In genomic region chr4:40377462-40378385, GRCh38 we compare ENCODE assay signal across 13 cellular contexts. TPM values are rescaled to one million over a fixed set of nuclear protein-coding genes. Genes with fewer than 3 reads are reported as not detected.
DNase-seq lines count a peak whose midpoint lies in the region; ATAC-seq and TF ChIP-seq lines count a peak whose summit lies in the region.
"Had no signal": no experiment of that assay in that cellular context is flagged by ENCODE, and none has a peak within 500 bp of the region (broad histone marks: within the 10 kb centered on the region; RNA-seq: fewer than 3 reads in every experiment).

No MANE protein-coding gene starts in this region.

- H3K4me1 ChIP-seq in breast epithelium (no peaks in the 10 kb centered on the region), foreskin keratinocyte (peaks cover 6% of the 10 kb centered on the region)

- H3K27ac ChIP-seq in breast epithelium (peak overlapping the region in 1 of 2 donors; percentile 54), foreskin keratinocyte (no peak overlapping the region)

- H3K27ac Mint-ChIP-seq in MCF 10A (ENCODE audit: low read depth, unreplicated experiment) = no peak overlapping the region
- H3K27ac Mint-ChIP-seq: T-helper 2 cell treated with Interferon-gamma antibody and Interleukin-4, amounts not matched to agents 5 μg/mL and 100 μg/mL, for 36 hours had no signal

- CTCF ChIA-PET in MCF 10A (lab: Yijun Ruan, JAX) = no interaction called here

- no peak overlapping the region for H3K4me3 Mint-ChIP-seq in MCF 10A (ENCODE audit: unreplicated experiment)
- H3K4me3 Mint-ChIP-seq: brain; T-helper 2 cell treated with Interferon-gamma antibody and Interleukin-4, amounts not matched to agents 5 μg/mL and 100 μg/mL, for 36 hours had no signal

- H3K36me3 Mint-ChIP-seq in MCF 10A (ENCODE audit: insufficient read depth, unreplicated experiment) = no peaks in the 10 kb centered on the region
- H3K36me3 Mint-ChIP-seq: brain had no signal

- peak; percentile 87 for ATAC-seq in foreskin keratinocyte
- ATAC-seq in HG03108 (IDR thresholded peaks at IDR 0.05; ENCODE audit: unreplicated experiment) = no peak

- peak; percentile 23 for DNase-seq in MCF 10A (ENCODE audit: unreplicated experiment)
- no peak for DNase-seq in breast epithelium (ENCODE audit: low spot score in 2 of 2)
- DNase-seq in amniotic epithelial cell (ENCODE audit: low read depth) = peak; percentile 53
- peak; percentile 67 to 81 for DNase-seq in foreskin keratinocyte
- no peak for DNase-seq in UCSD-AML1 (lab: John Stamatoyannopoulos, UW; ENCODE audit: unreplicated experiment)
- DNase-seq in hypothalamus (lab: John Stamatoyannopoulos, UW) = no peak
- DNase-seq in globus pallidus (ENCODE audit: low spot score) = no peak
- DNase-seq: NCI-H524 had no signal

- intact Hi-C loops in MCF 10A (cut with micrococcal nuclease) (no loop called here), breast epithelium (cut with DNase I; ENCODE audit: low total_unique reads) (no loop called here)

- no peaks in the 10 kb centered on the region for H3K4me1 Mint-ChIP-seq in MCF 10A (ENCODE audit: insufficient read depth, unreplicated experiment)

- no peak overlapping the region for H3K4me3 ChIP-seq in breast epithelium
- H3K4me3 ChIP-seq: skin epidermis had no signal

- POLR2A ChIA-PET in MCF 10A (lab: Yijun Ruan, JAX) = no interaction called here

- no peaks in the 10 kb centered on the region for H3K9me3 Mint-ChIP-seq in MCF 10A (ENCODE audit: unreplicated experiment)
- H3K9me3 Mint-ChIP-seq: brain; T-helper 2 cell treated with Interferon-gamma antibody and Interleukin-4, amounts not matched to agents 5 μg/mL and 100 μg/mL, for 36 hours had no signal

- TF ChIP-seq POLR2A in breast epithelium (IDR thresholded peaks at IDR 0.05) = no peak

- H3K27me3 ChIP-seq in breast epithelium (no peaks in the 10 kb centered on the region), foreskin keratinocyte (peaks cover 4% of the 10 kb centered on the region)

- TF ChIP-seq CTCF in MCF 10A (IDR thresholded peaks at IDR 0.05; ENCODE audit: unreplicated experiment) = no peak
- TF ChIP-seq CTCF in breast epithelium (IDR thresholded peaks at IDR 0.05) = no peak
- no peak for TF ChIP-seq CTCF in foreskin keratinocyte (conservative IDR thresholded peaks at IDR 0.05)

- no peaks in the 10 kb centered on the region for H3K36me3 ChIP-seq in breast epithelium

- H3K9me3 ChIP-seq in breast epithelium = no peaks in the 10 kb centered on the region

- no TSS peak for BruUV-seq in MCF 10A (replicated peaks; lab: Mats Ljungman, UMichigan)

- H3K27me3 Mint-ChIP-seq in MCF 10A (ENCODE audit: insufficient read depth, unreplicated experiment) = no peaks in the 10 kb centered on the region
- H3K27me3 Mint-ChIP-seq: brain had no signal

RNA-seq across cellular contexts. Expression of gene CHRNA9, which starts 42.6 kb away (rescaled TPM):
- total RNA-seq in MCF 10A (2022) (1.8 and 2.0 TPM in 2 replicates), breast epithelium (not detected), foreskin keratinocyte (0.07 TPM in 1 of 2 replicates, not detected in the other)
- 0.10 TPM in 1 of 2 replicates, not detected in the other for polyA plus RNA-seq in foreskin keratinocyte
- total RNA-seq: lung microvascular endothelial cell had no signal

Comparison
In these comparisons a context has a peak if more than half of its experiments do, and no peak if none do; other contexts are left out.
1. DNase-seq: peak in MCF 10A (single experiment), amniotic epithelial cell (single experiment) and foreskin keratinocyte (2 of 2); none in breast epithelium (0 of 2), UCSD-AML1 (single experiment), hypothalamus (0 of 51) and globus pallidus (single experiment).